ENCODE assay signal across 21 cellular contexts in genomic region chr18:34399892-34400291, GRCh38.
DNase-seq lines count a peak whose midpoint lies in the region; ATAC-seq lines count a peak whose summit lies in the region.
"Had no signal": no experiment of that assay in that cellular context is flagged by ENCODE, and none has a peak within 500 bp of the region (broad histone marks: within the 10 kb centered on the region; RNA-seq: fewer than 3 reads in every experiment).

No MANE protein-coding gene starts in this region.

- intact Hi-C loops in left ventricle myocardium superior (cut with micrococcal nuclease) = no loop called here
- intact Hi-C loops in Right ventricle myocardium inferior (cut with DNase I) = no loop called here

- ATAC-seq in left ventricle myocardium superior = peak; percentile 13
- ATAC-seq in Right ventricle myocardium inferior = no peak
- no peak for ATAC-seq in GM21529 (IDR thresholded peaks at IDR 0.05; ENCODE audit: unreplicated experiment)
- ATAC-seq: A549, HCT116 had no signal

- DNase-seq in left ventricle myocardium superior (no peak), Right ventricle myocardium inferior (ENCODE audit: missing footprints) (no peak), astrocyte of the hippocampus (ENCODE audit: low read depth, low spot score) (peak; percentile 55), myocyte (ENCODE audit: low read depth) (peak; percentile 12), NCI-H748 treated with DMSO at 0.1 percent for 48 hours (lab: John Stamatoyannopoulos, UW) (no peak)
- no peak for DNase-seq in activated effector memory CD4-positive, alpha-beta T cell treated with Interleukin-2 at 50 U/mL for 16 hours
- DNase-seq: 8988T; ACHN; AML-193; C1 segment of cervical spinal cord; Calu3; CD4-positive, alpha-beta memory T cell; COR-L47; DMS53; DMS79 treated with DMSO at 0.1 percent for 48 hours; GF-D8; GM23248; H9 had no signal

Comparison
In these comparisons a context has a peak if more than half of its experiments do, and no peak if none do; other contexts are left out.
1. DNase-seq: peak in astrocyte of the hippocampus (single experiment) and myocyte (single experiment); none in left ventricle myocardium superior (single experiment), Right ventricle myocardium inferior (single experiment), activated effector memory CD4-positive, alpha-beta T cell treated with Interleukin-2 at 50 U/mL for 16 hours (single experiment) and NCI-H748 treated with DMSO at 0.1 percent for 48 hours (single experiment).